In the genomic region with DNA sequence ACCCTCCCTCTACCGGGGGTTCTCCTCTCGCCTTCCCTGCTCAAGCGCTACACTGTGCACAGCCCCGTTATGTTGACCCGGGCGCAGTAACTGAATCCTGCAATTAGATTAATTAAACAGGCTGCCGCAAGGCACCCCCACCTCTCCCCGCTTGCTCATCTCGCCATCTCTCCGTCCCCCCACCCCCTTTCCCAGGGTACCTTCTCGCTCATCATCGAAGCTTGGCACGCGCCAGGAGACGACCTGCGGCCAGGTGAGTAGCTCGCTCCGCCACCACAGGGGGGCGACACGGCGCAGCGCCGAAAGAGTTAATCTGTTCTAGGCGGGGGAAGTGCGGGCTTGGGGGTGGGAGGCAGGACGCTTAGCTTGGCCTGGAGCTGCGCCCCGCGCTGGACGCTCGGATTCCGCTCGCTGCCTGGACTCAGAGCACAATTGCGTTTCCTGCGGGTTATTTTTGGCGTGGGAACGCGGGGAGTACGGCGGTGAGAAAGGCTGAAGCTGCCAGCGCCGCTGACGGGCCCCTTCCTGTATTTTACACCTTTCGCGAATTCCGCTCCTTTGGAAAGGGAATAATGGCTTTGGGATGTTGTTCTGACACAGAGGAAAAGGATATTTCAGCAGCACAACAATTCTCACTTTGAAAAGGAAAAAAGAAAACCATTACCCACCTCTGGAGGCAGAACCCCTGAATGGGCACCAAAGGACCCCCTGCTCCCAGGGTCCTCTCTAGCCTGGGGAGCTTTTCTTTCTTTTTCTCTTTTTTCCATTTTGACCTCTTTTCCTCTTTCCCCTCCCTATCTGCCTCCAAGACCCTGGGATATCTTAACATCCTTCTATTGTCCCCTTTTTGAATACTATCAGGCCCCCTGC, we compare ENCODE assay signal across 8 cellular contexts. TPM values are rescaled to one million over a fixed set of nuclear protein-coding genes. Genes with fewer than 3 reads are reported as not detected.
DNase-seq lines count a peak whose midpoint lies in the region; ATAC-seq and TF ChIP-seq lines count a peak whose summit lies in the region.

No MANE protein-coding gene starts in this region.

- BruUV-seq in mammary epithelial cell (replicated peaks; lab: Mats Ljungman, UMichigan): no TSS peak

- in situ Hi-C loops in GM23248 (cut with MboI) (no loop called here), mammary epithelial cell (cut with MboI; ENCODE audit: low sequenced_read_pairs in 2 of 2) (no loop called here)

- peak overlapping the region; percentile 81 for H3K4me2 ChIP-seq in GM23248 (ENCODE audit: unreplicated experiment)
- H3K4me2 ChIP-seq in mammary epithelial cell (ENCODE audit: insufficient read depth, low read depth, low read length): peak overlapping the region; percentile 94

- H3K27me3 Mint-ChIP-seq in stimulated activated memory B cell treated with anti-CD40 and anti-IgM and Interleukin-4, amounts not matched to agents 10 μg/mL and 1 μg/mL and 100 μg/mL, for 72 hours: peaks cover 76% of the 10 kb centered on the region

- H3K9me3 Mint-ChIP-seq in stimulated activated memory B cell treated with anti-CD40 and anti-IgM and Interleukin-4, amounts not matched to agents 10 μg/mL and 1 μg/mL and 100 μg/mL, for 72 hours: no peaks in the 10 kb centered on the region

- peaks cover 49% of the 10 kb centered on the region for H3K27me3 ChIP-seq in GM23248 (replicated peaks; ENCODE audit: insufficient read depth)
- peaks cover 29% of the 10 kb centered on the region for H3K27me3 ChIP-seq in mammary epithelial cell (ENCODE audit: insufficient read depth, low read length)

- dilution Hi-C loops in mammary epithelial cell (cut with HindIII; ENCODE audit: low sequenced_read_pairs): no loop called here

- DNase-seq in 8988T (peak; percentile 68), GM23248 (peak; percentile 37), RWPE1 (ENCODE audit: low spot score) (peak; percentile 59), mammary epithelial cell (peak; percentile 42), kidney tubule cell (ENCODE audit: low spot score) (peak; percentile 46), kidney glomerular epithelial cell (lab: John Stamatoyannopoulos, UW) (no peak)

- TF ChIP-seq CTCF in RWPE1 (conservative IDR thresholded peaks at IDR 0.05; ENCODE audit: low read depth) (peak; percentile 86), mammary epithelial cell (conservative IDR thresholded peaks at IDR 0.05 in 1 of 2, IDR thresholded peaks at IDR 0.05 in 1 of 2; ENCODE audit: extremely low read depth in 1 of 2, insufficient read depth in 1 of 2, low read depth in 1 of 2, low read length in 2 of 2) (peak; percentile 52 to 78)

- no peaks in the 10 kb centered on the region for H3K9me2 ChIP-seq in GM23248 (ENCODE audit: insufficient read depth)

- no peaks in the 10 kb centered on the region for H3K36me3 Mint-ChIP-seq in stimulated activated memory B cell treated with anti-CD40 and anti-IgM and Interleukin-4, amounts not matched to agents 10 μg/mL and 1 μg/mL and 100 μg/mL, for 72 hours

- H3K9ac ChIP-seq in GM23248 (no peak overlapping the region), mammary epithelial cell (ENCODE audit: insufficient read depth, low read length) (no peak overlapping the region)

- H4K20me1 ChIP-seq in GM23248 (ENCODE audit: insufficient read depth) (no peaks in the 10 kb centered on the region), mammary epithelial cell (ENCODE audit: insufficient read depth, low read length) (no peaks in the 10 kb centered on the region)

- H3K79me2 ChIP-seq in GM23248 (ENCODE audit: insufficient read depth) (no peaks in the 10 kb centered on the region), mammary epithelial cell (ENCODE audit: insufficient read depth, low read length) (no peaks in the 10 kb centered on the region)

- peak overlapping the region; percentile 75 for H3K4me3 Mint-ChIP-seq in stimulated activated memory B cell treated with anti-CD40 and anti-IgM and Interleukin-4, amounts not matched to agents 10 μg/mL and 1 μg/mL and 100 μg/mL, for 72 hours

- H3F3A ChIP-seq in GM23248 (ENCODE audit: insufficient read depth): no peaks in the 10 kb centered on the region

- CTCF ChIA-PET in RWPE1 (lab: Yijun Ruan, JAX): interaction anchor here (0.5 to 2.6 kb wide), 28 partner anchors 11 to 475 kb away, joined by 3 to 26 read pairs (median 4); no protein-coding TSS in a partner anchor
- CTCF ChIA-PET in mammary epithelial cell (lab: Charles Lee; ENCODE audit: low non-redundant PET): interaction anchor here (0.5 to 1.1 kb wide), 8 partner anchors 10 to 262 kb away, joined by 3 to 25 read pairs (median 10); no protein-coding TSS in a partner anchor

- H3K27ac Mint-ChIP-seq in stimulated activated memory B cell treated with anti-CD40 and anti-IgM and Interleukin-4, amounts not matched to agents 10 μg/mL and 1 μg/mL and 100 μg/mL, for 72 hours: no peak overlapping the region

- H3K36me3 ChIP-seq in GM23248 (ENCODE audit: low read depth) (no peaks in the 10 kb centered on the region), mammary epithelial cell (ENCODE audit: insufficient read depth, low read length) (no peaks in the 10 kb centered on the region)

- H3K9me3 ChIP-seq in GM23248 (ENCODE audit: low read depth) (no peaks in the 10 kb centered on the region), mammary epithelial cell (replicated peaks; ENCODE audit: insufficient read depth, low read length) (no peaks in the 10 kb centered on the region)

- H3K27ac ChIP-seq in GM23248: no peak overlapping the region
- no peak overlapping the region for H3K27ac ChIP-seq in RWPE1
- no peak overlapping the region for H3K27ac ChIP-seq in mammary epithelial cell (ENCODE audit: insufficient read depth, low read depth, low read length)

- H2AFZ ChIP-seq in GM23248 (no peak overlapping the region), mammary epithelial cell (ENCODE audit: low read depth, low read length) (peak overlapping the region; percentile 75)

- H3K4me3 ChIP-seq in GM23248: peak overlapping the region; percentile 55
- H3K4me3 ChIP-seq in mammary epithelial cell (replicated peaks in 1 of 3; ENCODE audit: insufficient read depth in 1 of 3, low read depth in 2 of 3, low read length in 3 of 3): peak overlapping the region in 2 of 3 experiments; percentile 35

- intact Hi-C loops in mammary epithelial cell (cut with micrococcal nuclease): loop anchor here (1.0 kb wide), 1 partner anchor 26 kb away; no protein-coding TSS in a partner anchor

- ATAC-seq in stimulated activated memory B cell treated with anti-CD40 and anti-IgM and Interleukin-4, amounts not matched to agents 10 μg/mL and 1 μg/mL and 100 μg/mL, for 72 hours: no peak
- ATAC-seq in GM18519 (IDR thresholded peaks at IDR 0.05; ENCODE audit: low FRiP score, unreplicated experiment): no peak

- H3K4me1 ChIP-seq in GM23248 (ENCODE audit: insufficient read depth): peaks cover 15% of the 10 kb centered on the region
- H3K4me1 ChIP-seq in mammary epithelial cell (ENCODE audit: insufficient read depth, low read length): peaks cover 35% of the 10 kb centered on the region

- 4 to 6% methylated on average over 37 to 46 of the region's 46 CpGs for WGBS in GM23248 (ENCODE audit: low coverage in 1 of 2, low lambda C conversion rate in 2 of 2, missing lambda C conversion rate in 2 of 2), 2 experiments
- 4% methylated on average over 18 of the region's 46 CpGs for WGBS in mammary epithelial cell (ENCODE audit: low coverage, missing lambda C conversion rate)

- POLR2A ChIA-PET in RWPE1 (lab: Yijun Ruan, JAX; ENCODE audit: low non-redundant PET): interaction anchor here (1.1 kb wide), 1 partner anchor 11 kb away, joined by 3 read pairs; no protein-coding TSS in a partner anchor

- H3K4me1 Mint-ChIP-seq in stimulated activated memory B cell treated with anti-CD40 and anti-IgM and Interleukin-4, amounts not matched to agents 10 μg/mL and 1 μg/mL and 100 μg/mL, for 72 hours: peaks cover 52% of the 10 kb centered on the region

RNA-seq across cellular contexts. Expression of a gene that starts 1.5 kb away (rescaled TPM):
- not detected in 2 replicates for total RNA-seq in GM23248 (2014; rRNA removed; shearing (Covaris generic))
- polyA plus RNA-seq in GM23248 (2016; fragmentation: Nextera tagmentation; extraction: Ambion mirVana) (not detected in 2 replicates), mammary epithelial cell (not detected)
- under 1 TPM in 1 of 2 donors, not detected in 1; under 0.01 TPM for total RNA-seq in mammary epithelial cell
- polyA minus RNA-seq in mammary epithelial cell: not detected

RNA-seq across cellular contexts. Expression of a gene that starts 22.6 kb away (rescaled TPM):
- total RNA-seq in GM23248 (2014; rRNA removed; shearing (Covaris generic)): 65.8 and 74.4 TPM in 2 replicates
- 43.8 and 47.2 TPM in 2 replicates for polyA plus RNA-seq in GM23248 (2016; fragmentation: Nextera tagmentation; extraction: Ambion mirVana)
- 100 to 1,000 TPM in 1 of 2 donors, 10 to 100 TPM in 1; 72.4 to 127 TPM for total RNA-seq in mammary epithelial cell
- polyA plus RNA-seq in mammary epithelial cell: 30.9 TPM
- polyA minus RNA-seq in mammary epithelial cell: 37.2 TPM

RNA-seq across cellular contexts. Expression of a gene that starts 36.4 kb away (rescaled TPM):
- 30.4 and 32.7 TPM in 2 replicates for total RNA-seq in GM23248 (2014; rRNA removed; shearing (Covaris generic))
- 15.8 and 16.4 TPM in 2 replicates for polyA plus RNA-seq in GM23248 (2016; fragmentation: Nextera tagmentation; extraction: Ambion mirVana)
- 10 to 100 TPM; 21.5 to 56.0 TPM for total RNA-seq in mammary epithelial cell
- polyA plus RNA-seq in mammary epithelial cell: 18.4 TPM
- 43.4 TPM for polyA minus RNA-seq in mammary epithelial cell

RNA-seq across cellular contexts. Expression of a gene that starts 56.6 kb away (rescaled TPM):
- total RNA-seq in GM23248 (2014; rRNA removed; shearing (Covaris generic)): not detected in 2 replicates
- polyA plus RNA-seq in GM23248 (2016; fragmentation: Nextera tagmentation; extraction: Ambion mirVana) (not detected in 2 replicates), mammary epithelial cell (0.90 TPM)
- under 1 TPM; 0.83 to 0.87 TPM for total RNA-seq in mammary epithelial cell
- polyA minus RNA-seq in mammary epithelial cell: not detected
